1 cellular context compared by ENCODE assay signal in the genomic region with DNA sequence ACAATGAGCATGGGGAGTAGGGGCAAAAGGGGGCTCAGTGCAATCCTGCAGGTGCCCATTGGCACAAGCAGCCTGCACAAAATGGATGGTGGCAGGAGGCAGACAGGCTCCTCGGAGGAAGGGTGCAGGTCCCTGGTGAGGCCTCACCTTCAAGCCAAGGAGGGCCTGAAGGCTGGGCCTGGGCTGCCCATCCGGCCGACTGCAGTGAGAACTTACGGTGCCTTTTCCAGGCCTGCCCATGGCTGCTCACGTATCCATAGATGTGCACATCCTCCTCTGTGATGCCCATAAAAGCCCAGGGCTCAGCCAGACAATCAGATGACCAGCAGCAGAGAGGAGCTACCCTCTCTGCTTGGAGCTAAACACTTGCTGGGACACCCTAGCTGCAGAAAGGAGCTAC.
TF ChIP-seq lines count a peak whose summit lies in the region.

No MANE protein-coding gene starts in this region.

TF ChIP-seq in H1, 55 proteins besides CTCF, POLR2A, EP300 and RAD21 (continued from another document):
- TF ChIP-seq CBX5 (IDR thresholded peaks at IDR 0.05; ENCODE audit: low read depth, low read length) (no peak), SP4 (IDR thresholded peaks at IDR 0.05; ENCODE audit: low read length) (no peak), HDAC6 (IDR thresholded peaks at IDR 0.05; ENCODE audit: low read depth, low read length) (no peak), SAP30 (IDR thresholded peaks at IDR 0.05; ENCODE audit: insufficient read depth, insufficient replicate concordance, low read length) (no peak), POU5F1 (IDR thresholded peaks at IDR 0.05; ENCODE audit: low read depth, low read length) (no peak), JUN (IDR thresholded peaks at IDR 0.05; ENCODE audit: low read depth, low read length) (no peak), TBP (IDR thresholded peaks at IDR 0.05; ENCODE audit: low read depth, low read length) (no peak)
- TF ChIP-seq, protein P1, sequence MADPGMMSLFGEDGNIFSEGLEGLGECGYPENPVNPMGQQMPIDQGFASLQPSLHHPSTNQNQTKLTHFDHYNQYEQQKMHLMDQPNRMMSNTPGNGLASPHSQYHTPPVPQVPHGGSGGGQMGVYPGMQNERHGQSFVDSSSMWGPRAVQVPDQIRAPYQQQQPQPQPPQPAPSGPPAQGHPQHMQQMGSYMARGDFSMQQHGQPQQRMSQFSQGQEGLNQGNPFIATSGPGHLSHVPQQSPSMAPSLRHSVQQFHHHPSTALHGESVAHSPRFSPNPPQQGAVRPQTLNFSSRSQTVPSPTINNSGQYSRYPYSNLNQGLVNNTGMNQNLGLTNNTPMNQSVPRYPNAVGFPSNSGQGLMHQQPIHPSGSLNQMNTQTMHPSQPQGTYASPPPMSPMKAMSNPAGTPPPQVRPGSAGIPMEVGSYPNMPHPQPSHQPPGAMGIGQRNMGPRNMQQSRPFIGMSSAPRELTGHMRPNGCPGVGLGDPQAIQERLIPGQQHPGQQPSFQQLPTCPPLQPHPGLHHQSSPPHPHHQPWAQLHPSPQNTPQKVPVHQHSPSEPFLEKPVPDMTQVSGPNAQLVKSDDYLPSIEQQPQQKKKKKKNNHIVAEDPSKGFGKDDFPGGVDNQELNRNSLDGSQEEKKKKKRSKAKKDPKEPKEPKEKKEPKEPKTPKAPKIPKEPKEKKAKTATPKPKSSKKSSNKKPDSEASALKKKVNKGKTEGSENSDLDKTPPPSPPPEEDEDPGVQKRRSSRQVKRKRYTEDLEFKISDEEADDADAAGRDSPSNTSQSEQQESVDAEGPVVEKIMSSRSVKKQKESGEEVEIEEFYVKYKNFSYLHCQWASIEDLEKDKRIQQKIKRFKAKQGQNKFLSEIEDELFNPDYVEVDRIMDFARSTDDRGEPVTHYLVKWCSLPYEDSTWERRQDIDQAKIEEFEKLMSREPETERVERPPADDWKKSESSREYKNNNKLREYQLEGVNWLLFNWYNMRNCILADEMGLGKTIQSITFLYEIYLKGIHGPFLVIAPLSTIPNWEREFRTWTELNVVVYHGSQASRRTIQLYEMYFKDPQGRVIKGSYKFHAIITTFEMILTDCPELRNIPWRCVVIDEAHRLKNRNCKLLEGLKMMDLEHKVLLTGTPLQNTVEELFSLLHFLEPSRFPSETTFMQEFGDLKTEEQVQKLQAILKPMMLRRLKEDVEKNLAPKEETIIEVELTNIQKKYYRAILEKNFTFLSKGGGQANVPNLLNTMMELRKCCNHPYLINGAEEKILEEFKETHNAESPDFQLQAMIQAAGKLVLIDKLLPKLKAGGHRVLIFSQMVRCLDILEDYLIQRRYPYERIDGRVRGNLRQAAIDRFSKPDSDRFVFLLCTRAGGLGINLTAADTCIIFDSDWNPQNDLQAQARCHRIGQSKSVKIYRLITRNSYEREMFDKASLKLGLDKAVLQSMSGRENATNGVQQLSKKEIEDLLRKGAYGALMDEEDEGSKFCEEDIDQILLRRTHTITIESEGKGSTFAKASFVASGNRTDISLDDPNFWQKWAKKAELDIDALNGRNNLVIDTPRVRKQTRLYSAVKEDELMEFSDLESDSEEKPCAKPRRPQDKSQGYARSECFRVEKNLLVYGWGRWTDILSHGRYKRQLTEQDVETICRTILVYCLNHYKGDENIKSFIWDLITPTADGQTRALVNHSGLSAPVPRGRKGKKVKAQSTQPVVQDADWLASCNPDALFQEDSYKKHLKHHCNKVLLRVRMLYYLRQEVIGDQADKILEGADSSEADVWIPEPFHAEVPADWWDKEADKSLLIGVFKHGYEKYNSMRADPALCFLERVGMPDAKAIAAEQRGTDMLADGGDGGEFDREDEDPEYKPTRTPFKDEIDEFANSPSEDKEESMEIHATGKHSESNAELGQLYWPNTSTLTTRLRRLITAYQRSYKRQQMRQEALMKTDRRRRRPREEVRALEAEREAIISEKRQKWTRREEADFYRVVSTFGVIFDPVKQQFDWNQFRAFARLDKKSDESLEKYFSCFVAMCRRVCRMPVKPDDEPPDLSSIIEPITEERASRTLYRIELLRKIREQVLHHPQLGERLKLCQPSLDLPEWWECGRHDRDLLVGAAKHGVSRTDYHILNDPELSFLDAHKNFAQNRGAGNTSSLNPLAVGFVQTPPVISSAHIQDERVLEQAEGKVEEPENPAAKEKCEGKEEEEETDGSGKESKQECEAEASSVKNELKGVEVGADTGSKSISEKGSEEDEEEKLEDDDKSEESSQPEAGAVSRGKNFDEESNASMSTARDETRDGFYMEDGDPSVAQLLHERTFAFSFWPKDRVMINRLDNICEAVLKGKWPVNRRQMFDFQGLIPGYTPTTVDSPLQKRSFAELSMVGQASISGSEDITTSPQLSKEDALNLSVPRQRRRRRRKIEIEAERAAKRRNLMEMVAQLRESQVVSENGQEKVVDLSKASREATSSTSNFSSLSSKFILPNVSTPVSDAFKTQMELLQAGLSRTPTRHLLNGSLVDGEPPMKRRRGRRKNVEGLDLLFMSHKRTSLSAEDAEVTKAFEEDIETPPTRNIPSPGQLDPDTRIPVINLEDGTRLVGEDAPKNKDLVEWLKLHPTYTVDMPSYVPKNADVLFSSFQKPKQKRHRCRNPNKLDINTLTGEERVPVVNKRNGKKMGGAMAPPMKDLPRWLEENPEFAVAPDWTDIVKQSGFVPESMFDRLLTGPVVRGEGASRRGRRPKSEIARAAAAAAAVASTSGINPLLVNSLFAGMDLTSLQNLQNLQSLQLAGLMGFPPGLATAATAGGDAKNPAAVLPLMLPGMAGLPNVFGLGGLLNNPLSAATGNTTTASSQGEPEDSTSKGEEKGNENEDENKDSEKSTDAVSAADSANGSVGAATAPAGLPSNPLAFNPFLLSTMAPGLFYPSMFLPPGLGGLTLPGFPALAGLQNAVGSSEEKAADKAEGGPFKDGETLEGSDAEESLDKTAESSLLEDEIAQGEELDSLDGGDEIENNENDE (IDR thresholded peaks at IDR 0.05; ENCODE audit: insufficient replicate concordance, low read length) = no peak
